Comparison of ENCODE assay signal across 1 cellular context in the genomic region with DNA sequence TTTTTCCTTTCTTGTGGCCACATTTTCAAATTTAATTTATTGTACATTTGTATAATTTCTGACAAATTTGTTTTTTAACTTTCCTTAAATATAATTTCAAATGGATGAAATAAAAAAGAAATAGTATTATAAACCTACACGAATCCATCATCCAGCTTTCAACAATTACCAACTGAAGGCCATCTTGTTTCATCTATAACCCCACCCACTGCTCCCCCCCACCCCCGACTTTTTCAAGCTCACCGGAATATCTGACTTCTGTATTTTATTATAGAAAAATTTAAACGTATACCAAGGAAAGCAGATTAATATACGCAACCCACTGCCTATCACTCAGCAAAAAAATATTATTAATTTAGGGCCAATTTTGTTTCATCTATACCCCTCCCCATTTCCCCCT.
TF ChIP-seq lines count a peak whose summit lies in the region.

No MANE protein-coding gene starts in this region.

TF ChIP-seq in HEK293, 187 proteins besides CTCF, POLR2A, EP300 and RAD21 (continued from another document):
- TF ChIP-seq, protein P1, sequence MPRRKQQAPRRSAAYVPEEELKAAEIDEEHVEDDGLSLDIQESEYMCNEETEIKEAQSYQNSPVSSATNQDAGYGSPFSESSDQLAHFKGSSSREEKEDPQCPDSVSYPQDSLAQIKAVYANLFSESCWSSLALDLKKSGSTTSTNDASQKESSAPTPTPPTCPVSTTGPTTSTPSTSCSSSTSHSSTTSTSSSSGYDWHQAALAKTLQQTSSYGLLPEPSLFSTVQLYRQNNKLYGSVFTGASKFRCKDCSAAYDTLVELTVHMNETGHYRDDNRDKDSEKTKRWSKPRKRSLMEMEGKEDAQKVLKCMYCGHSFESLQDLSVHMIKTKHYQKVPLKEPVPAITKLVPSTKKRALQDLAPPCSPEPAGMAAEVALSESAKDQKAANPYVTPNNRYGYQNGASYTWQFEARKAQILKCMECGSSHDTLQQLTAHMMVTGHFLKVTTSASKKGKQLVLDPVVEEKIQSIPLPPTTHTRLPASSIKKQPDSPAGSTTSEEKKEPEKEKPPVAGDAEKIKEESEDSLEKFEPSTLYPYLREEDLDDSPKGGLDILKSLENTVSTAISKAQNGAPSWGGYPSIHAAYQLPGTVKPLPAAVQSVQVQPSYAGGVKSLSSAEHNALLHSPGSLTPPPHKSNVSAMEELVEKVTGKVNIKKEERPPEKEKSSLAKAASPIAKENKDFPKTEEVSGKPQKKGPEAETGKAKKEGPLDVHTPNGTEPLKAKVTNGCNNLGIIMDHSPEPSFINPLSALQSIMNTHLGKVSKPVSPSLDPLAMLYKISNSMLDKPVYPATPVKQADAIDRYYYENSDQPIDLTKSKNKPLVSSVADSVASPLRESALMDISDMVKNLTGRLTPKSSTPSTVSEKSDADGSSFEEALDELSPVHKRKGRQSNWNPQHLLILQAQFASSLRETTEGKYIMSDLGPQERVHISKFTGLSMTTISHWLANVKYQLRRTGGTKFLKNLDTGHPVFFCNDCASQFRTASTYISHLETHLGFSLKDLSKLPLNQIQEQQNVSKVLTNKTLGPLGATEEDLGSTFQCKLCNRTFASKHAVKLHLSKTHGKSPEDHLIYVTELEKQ (tag by site-specific recombination; IDR thresholded peaks at IDR 0.05; ENCODE audit: borderline replicate concordance): no peak
- no peak for TF ChIP-seq KLF10 (tag by site-specific recombination; IDR thresholded peaks at IDR 0.05)
- TF ChIP-seq, protein P2, sequence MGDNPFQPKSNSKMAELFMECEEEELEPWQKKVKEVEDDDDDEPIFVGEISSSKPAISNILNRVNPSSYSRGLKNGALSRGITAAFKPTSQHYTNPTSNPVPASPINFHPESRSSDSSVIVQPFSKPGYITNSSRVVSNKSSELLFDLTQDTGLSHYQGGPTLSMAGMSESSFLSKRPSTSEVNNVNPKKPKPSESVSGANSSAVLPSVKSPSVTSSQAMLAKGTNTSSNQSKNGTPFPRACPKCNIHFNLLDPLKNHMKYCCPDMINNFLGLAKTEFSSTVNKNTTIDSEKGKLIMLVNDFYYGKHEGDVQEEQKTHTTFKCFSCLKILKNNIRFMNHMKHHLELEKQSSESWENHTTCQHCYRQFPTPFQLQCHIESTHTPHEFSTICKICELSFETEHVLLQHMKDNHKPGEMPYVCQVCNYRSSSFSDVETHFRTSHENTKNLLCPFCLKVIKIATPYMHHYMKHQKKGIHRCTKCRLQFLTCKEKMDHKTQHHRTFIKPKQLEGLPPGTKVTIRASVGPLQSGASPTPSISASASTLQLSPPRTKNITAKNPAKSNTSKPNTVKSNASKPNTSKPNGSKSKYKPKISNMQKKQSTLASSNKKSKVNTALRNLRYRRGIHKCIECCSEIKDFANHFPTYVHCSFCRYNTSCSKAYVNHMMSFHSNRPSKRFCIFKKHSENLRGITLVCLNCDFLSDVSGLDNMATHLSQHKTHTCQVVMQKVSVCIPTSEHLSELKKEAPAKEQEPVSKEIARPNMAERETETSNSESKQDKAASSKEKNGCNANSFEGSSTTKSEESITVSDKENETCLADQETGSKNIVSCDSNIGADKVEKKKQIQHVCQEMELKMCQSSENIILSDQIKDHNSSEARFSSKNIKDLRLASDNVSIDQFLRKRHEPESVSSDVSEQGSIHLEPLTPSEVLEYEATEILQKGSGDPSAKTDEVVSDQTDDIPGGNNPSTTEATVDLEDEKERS (tag by site-specific recombination; IDR thresholded peaks at IDR 0.05): no peak
- no peak for TF ChIP-seq ZNF792 (tag by site-specific recombination; IDR thresholded peaks at IDR 0.05)
- no peak for TF ChIP-seq ZNF266 (tag by site-specific recombination; IDR thresholded peaks at IDR 0.05; ENCODE audit: low read depth)
- TF ChIP-seq, protein P3, sequence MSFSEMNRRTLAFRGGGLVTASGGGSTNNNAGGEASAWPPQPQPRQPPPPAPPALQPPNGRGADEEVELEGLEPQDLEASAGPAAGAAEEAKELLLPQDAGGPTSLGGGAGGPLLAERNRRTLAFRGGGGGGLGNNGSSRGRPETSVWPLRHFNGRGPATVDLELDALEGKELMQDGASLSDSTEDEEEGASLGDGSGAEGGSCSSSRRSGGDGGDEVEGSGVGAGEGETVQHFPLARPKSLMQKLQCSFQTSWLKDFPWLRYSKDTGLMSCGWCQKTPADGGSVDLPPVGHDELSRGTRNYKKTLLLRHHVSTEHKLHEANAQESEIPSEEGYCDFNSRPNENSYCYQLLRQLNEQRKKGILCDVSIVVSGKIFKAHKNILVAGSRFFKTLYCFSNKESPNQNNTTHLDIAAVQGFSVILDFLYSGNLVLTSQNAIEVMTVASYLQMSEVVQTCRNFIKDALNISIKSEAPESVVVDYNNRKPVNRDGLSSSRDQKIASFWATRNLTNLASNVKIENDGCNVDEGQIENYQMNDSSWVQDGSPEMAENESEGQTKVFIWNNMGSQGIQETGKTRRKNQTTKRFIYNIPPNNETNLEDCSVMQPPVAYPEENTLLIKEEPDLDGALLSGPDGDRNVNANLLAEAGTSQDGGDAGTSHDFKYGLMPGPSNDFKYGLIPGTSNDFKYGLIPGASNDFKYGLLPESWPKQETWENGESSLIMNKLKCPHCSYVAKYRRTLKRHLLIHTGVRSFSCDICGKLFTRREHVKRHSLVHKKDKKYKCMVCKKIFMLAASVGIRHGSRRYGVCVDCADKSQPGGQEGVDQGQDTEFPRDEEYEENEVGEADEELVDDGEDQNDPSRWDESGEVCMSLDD (tag by site-specific recombination; IDR thresholded peaks at IDR 0.05): no peak
- TF ChIP-seq ZNF324 (tag by site-specific recombination; IDR thresholded peaks at IDR 0.05): no peak
- TF ChIP-seq, protein P4, sequence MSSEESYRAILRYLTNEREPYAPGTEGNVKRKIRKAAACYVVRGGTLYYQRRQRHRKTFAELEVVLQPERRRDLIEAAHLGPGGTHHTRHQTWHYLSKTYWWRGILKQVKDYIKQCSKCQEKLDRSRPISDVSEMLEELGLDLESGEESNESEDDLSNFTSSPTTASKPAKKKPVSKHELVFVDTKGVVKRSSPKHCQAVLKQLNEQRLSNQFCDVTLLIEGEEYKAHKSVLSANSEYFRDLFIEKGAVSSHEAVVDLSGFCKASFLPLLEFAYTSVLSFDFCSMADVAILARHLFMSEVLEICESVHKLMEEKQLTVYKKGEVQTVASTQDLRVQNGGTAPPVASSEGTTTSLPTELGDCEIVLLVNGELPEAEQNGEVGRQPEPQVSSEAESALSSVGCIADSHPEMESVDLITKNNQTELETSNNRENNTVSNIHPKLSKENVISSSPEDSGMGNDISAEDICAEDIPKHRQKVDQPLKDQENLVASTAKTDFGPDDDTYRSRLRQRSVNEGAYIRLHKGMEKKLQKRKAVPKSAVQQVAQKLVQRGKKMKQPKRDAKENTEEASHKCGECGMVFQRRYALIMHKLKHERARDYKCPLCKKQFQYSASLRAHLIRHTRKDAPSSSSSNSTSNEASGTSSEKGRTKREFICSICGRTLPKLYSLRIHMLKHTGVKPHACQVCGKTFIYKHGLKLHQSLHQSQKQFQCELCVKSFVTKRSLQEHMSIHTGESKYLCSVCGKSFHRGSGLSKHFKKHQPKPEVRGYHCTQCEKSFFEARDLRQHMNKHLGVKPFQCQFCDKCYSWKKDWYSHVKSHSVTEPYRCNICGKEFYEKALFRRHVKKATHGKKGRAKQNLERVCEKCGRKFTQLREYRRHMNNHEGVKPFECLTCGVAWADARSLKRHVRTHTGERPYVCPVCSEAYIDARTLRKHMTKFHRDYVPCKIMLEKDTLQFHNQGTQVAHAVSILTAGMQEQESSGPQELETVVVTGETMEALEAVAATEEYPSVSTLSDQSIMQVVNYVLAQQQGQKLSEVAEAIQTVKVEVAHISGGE (tag by site-specific recombination; conservative IDR thresholded peaks at IDR 0.05; ENCODE audit: low read depth): no peak
